ENCODE assay signal across 16 cellular contexts in the genomic region with DNA sequence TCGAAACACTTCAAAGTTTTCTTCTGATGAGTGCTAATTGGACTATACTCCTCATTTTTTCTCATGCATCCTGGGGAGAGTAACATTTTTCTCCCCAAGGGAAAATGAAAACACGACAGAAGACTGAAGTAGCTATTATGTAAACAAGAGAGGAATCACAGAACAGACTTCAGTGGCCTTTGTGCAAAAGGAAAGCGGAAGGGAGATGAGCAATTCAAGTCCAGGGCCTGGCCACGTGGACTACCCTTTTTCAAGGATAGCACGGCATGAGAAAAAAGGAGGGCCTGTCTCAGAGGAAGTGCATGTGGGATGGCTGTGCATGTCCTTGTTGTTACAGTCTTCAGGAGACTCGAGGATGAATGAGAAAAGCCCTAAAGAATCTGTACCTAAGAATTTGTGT. TPM values are rescaled to one million over a fixed set of nuclear protein-coding genes. Genes with fewer than 3 reads are reported as not detected.
DNase-seq lines count a peak whose midpoint lies in the region; ATAC-seq, FAIRE-seq and TF ChIP-seq lines count a peak whose summit lies in the region.
"Had no signal": no experiment of that assay in that cellular context is flagged by ENCODE, and none has a peak within 500 bp of the region (broad histone marks: within the 10 kb centered on the region; RNA-seq: fewer than 3 reads in every experiment).

No MANE protein-coding gene starts in this region.

- H3K4me1 ChIP-seq in GM23248 (ENCODE audit: insufficient read depth): peaks cover 27% of the 10 kb centered on the region
- no peaks in the 10 kb centered on the region for H3K4me1 ChIP-seq in K562 (replicated peaks in 1 of 2; ENCODE audit: control insufficient read depth in 2 of 2, insufficient read depth in 2 of 2, low read length in 2 of 2)
- no peaks in the 10 kb centered on the region for H3K4me1 ChIP-seq in H9 (ENCODE audit: insufficient read depth, low read length)

- H4K20me1 ChIP-seq in GM23248 (ENCODE audit: insufficient read depth) (no peaks in the 10 kb centered on the region), K562 (replicated peaks; ENCODE audit: control insufficient read depth, insufficient read depth, low read length) (no peaks in the 10 kb centered on the region), H9 (ENCODE audit: control insufficient read depth, insufficient read depth, insufficient read length) (no peaks in the 10 kb centered on the region)

- H3K4me2 ChIP-seq in GM23248 (ENCODE audit: unreplicated experiment): no peak overlapping the region
- H3K4me2 ChIP-seq in K562 (ENCODE audit: insufficient read depth, low read length): no peak overlapping the region
- no peak overlapping the region for H3K4me2 ChIP-seq in H9 (ENCODE audit: insufficient read depth, insufficient read length, low read length)

- 56 to 61% methylated on average over 6 of the region's 6 CpGs for WGBS in GM23248 (ENCODE audit: low coverage in 1 of 2, low lambda C conversion rate in 2 of 2, missing lambda C conversion rate in 2 of 2), 2 experiments
- WGBS in K562 (ENCODE audit: insufficient coverage, low coverage, missing lambda C conversion rate): 4% methylated on average over 6 of the region's 6 CpGs
- WGBS in H9 (ENCODE audit: extremely low coverage, insufficient read length, low lambda C conversion rate): no CpG with 5 or more reads among the region's 6 CpGs

- H2BK12ac ChIP-seq in H9 (ENCODE audit: insufficient read length, low read depth, low read length): no peak overlapping the region

- no peak for TF ChIP-seq RAD21 in K562 (CRISPR knock-in tag; conservative IDR thresholded peaks at IDR 0.05 in 1 of 2, IDR thresholded peaks at IDR 0.05 in 1 of 2)

- peak; percentile 56 for DNase-seq in AG04449 (ENCODE audit: low read depth, low spot score)
- peak; percentile 30 for DNase-seq in GM23248
- no peak for DNase-seq in K562 (ENCODE audit: extremely low read depth in 1 of 4, low spot score in 3 of 4)
- DNase-seq in left ventricle myocardium superior: peak; percentile 30
- no peak for DNase-seq in H9
- no peak for DNase-seq in NCI-H2029 treated with DMSO at 0.1 percent for 48 hours (lab: John Stamatoyannopoulos, UW)
- DNase-seq: activated CD4-positive, alpha-beta memory T cell treated with anti-CD3 and anti-CD28 coated beads for 36 hours; AML-193; cerebellar nuclear complex; immature natural killer cell had no signal

- no peak overlapping the region for H2AK5ac ChIP-seq in H9 (ENCODE audit: insufficient read length, low read length)

- no peak overlapping the region for H3K18ac ChIP-seq in H9 (ENCODE audit: insufficient read length, low read depth, low read length)

- H3K27me3 ChIP-seq in GM23248 (replicated peaks; ENCODE audit: insufficient read depth) (no peaks in the 10 kb centered on the region), K562 (ENCODE audit: control insufficient read depth in 2 of 2, insufficient read depth in 2 of 2, low read length in 2 of 2) (no peaks in the 10 kb centered on the region), H9 (ENCODE audit: insufficient read depth, low read length) (no peaks in the 10 kb centered on the region)

- no peak for FAIRE-seq in K562 (lab: Jason Lieb, UNC)
- FAIRE-seq: GM18507 had no signal

- no peaks in the 10 kb centered on the region for H3K36me3 Mint-ChIP-seq in H9 (ENCODE audit: insufficient read depth in 1 of 3, low read depth in 3 of 3)
- H3K36me3 Mint-ChIP-seq: activated CD4-positive, alpha-beta memory T cell treated with anti-CD3 and anti-CD28 coated beads for 36 hours; IgD-negative memory B cell had no signal

- H3K27me3 Mint-ChIP-seq in H9 (ENCODE audit: low read depth): peaks cover 1% of the 10 kb centered on the region

- H3K9ac ChIP-seq in GM23248 (no peak overlapping the region), K562 (ENCODE audit: insufficient read depth in 1 of 2, low read depth in 2 of 2, low read length in 2 of 2) (no peak overlapping the region), H9 (ENCODE audit: extremely low read depth, insufficient read length, low read length) (no peak overlapping the region)

- H3K27ac Mint-ChIP-seq in H9: no peak overlapping the region
- H3K27ac Mint-ChIP-seq: activated CD4-positive, alpha-beta memory T cell treated with anti-CD3 and anti-CD28 coated beads for 36 hours; IgD-negative memory B cell; immature natural killer cell; nephron had no signal

- in situ Hi-C loops in GM23248 (cut with MboI) (no loop called here), K562 (cut with MboI) (no loop called here)

- no peak overlapping the region for H3T11ph ChIP-seq in H9 (ENCODE audit: low read length)

- no peak overlapping the region for H2BK15ac ChIP-seq in H9 (ENCODE audit: low read depth, low read length)

- H3K56ac ChIP-seq in H9 (ENCODE audit: insufficient read length, low read depth, low read length): no peak overlapping the region

- H3K9me3 ChIP-seq in GM23248 (ENCODE audit: low read depth) (no peaks in the 10 kb centered on the region), K562 (replicated peaks; ENCODE audit: control insufficient read depth, insufficient read depth, low read depth, low read length) (no peaks in the 10 kb centered on the region), H9 (ENCODE audit: control insufficient read depth, low read depth, low read length) (no peaks in the 10 kb centered on the region)

- TF ChIP-seq CTCF in AG04449 (IDR thresholded peaks at IDR 0.05; ENCODE audit: insufficient read depth, low read length, missing control alignments): no peak
- no peak for TF ChIP-seq CTCF in K562 (IDR thresholded peaks at IDR 0.05 in 2 of 3, conservative IDR thresholded peaks at IDR 0.05 in 1 of 3; ENCODE audit: insufficient read depth in 2 of 3, low read depth in 1 of 3, low read length in 3 of 3)
- no peak for TF ChIP-seq CTCF in H9 (conservative IDR thresholded peaks at IDR 0.05)

- ATAC-seq in K562 (no peak), left ventricle myocardium superior (peak; percentile 55), GM19324 (IDR thresholded peaks at IDR 0.05; ENCODE audit: low FRiP score, unreplicated experiment) (no peak), GM19395 (IDR thresholded peaks at IDR 0.05; ENCODE audit: unreplicated experiment) (no peak)
- ATAC-seq: Panc1 had no signal

- H3K36me3 ChIP-seq in GM23248 (ENCODE audit: low read depth) (no peaks in the 10 kb centered on the region), K562 (ENCODE audit: control insufficient read depth, insufficient read depth, low read length) (no peaks in the 10 kb centered on the region)

- no peak overlapping the region for H3K4ac ChIP-seq in H9 (ENCODE audit: low read depth, low read length)

- H2BK5ac ChIP-seq in H9 (ENCODE audit: insufficient read length, low read length): no peak overlapping the region

- peaks cover 29% of the 10 kb centered on the region for H3F3A ChIP-seq in GM23248 (ENCODE audit: insufficient read depth)

- CTCF ChIA-PET in AG04449 (lab: Yijun Ruan, JAX): interaction anchor here (1.0 to 2.0 kb wide), 3 partner anchors 13 to 43 kb away, joined by 3 to 7 read pairs (median 4); no protein-coding TSS in a partner anchor
- CTCF ChIA-PET in K562 (lab: Yijun Ruan, JAX; ENCODE audit: low intra/inter-chr PET ratio): no interaction called here

- H3K27ac ChIP-seq in GM23248 (peak overlapping the region; percentile 16; the same call in 1 of the 2 replicates), K562 (ENCODE audit: extremely low read depth, low read depth, low read length) (no peak overlapping the region), H9 (ENCODE audit: insufficient read length, low read depth, low read length) (no peak overlapping the region)

- H3K79me1 ChIP-seq in H9 (ENCODE audit: insufficient read depth, low read depth, low read length, poor library complexity, severe bottlenecking): no peaks in the 10 kb centered on the region

- 0 out of 2 replicates have a peak overlapping the region, but pooled peaks have one; percentile 46 for H2AFZ ChIP-seq in GM23248
- H2AFZ ChIP-seq in K562 (ENCODE audit: low read depth, low read length): peak overlapping the region; percentile 32; the same call in 1 of the 2 replicates
- H2AFZ ChIP-seq in H9 (ENCODE audit: low read length): no peak overlapping the region

- H4K5ac ChIP-seq in H9 (ENCODE audit: insufficient read length, low read depth, low read length): no peak overlapping the region

- no peak overlapping the region for H4K8ac ChIP-seq in H9 (replicated peaks; ENCODE audit: insufficient read length, low read depth, low read length)

- H3K4me3 ChIP-seq in AG04449 (ENCODE audit: low read depth, low read length): no peak overlapping the region
- no peak overlapping the region for H3K4me3 ChIP-seq in GM23248
- H3K4me3 ChIP-seq in K562: no peak overlapping the region

- no peak for TF ChIP-seq POLR2A in K562 (conservative IDR thresholded peaks at IDR 0.05)

- H3K9me1 ChIP-seq in K562 (ENCODE audit: control insufficient read depth, insufficient read depth, low read length): no peaks in the 10 kb centered on the region

- POLR2A ChIA-PET in AG04449 (lab: Yijun Ruan, JAX): no interaction called here
- POLR2A ChIA-PET in K562 (lab: Yijun Ruan, JAX): interaction anchor here (1.1 kb wide), 1 partner anchor 36 kb away, joined by 3 read pairs; no protein-coding TSS in a partner anchor

- H3K79me2 ChIP-seq in GM23248 (ENCODE audit: insufficient read depth) (no peaks in the 10 kb centered on the region), K562 (ENCODE audit: control insufficient read depth, insufficient read depth, low read length) (no peaks in the 10 kb centered on the region), H9 (ENCODE audit: insufficient read depth, low read length) (no peaks in the 10 kb centered on the region)

- no TSS peak for BruUV-seq in K562 (replicated peaks; lab: Mats Ljungman, UMichigan)

- H3K4me3 Mint-ChIP-seq in H9: no peak overlapping the region
- H3K4me3 Mint-ChIP-seq: activated CD4-positive, alpha-beta memory T cell treated with anti-CD3 and anti-CD28 coated beads for 36 hours; IgD-negative memory B cell; immature natural killer cell; nephron had no signal

- H3K4me1 Mint-ChIP-seq in H9: no peaks in the 10 kb centered on the region
- H3K4me1 Mint-ChIP-seq: IgD-negative memory B cell, immature natural killer cell, nephron had no signal

- intact Hi-C loops in K562 (cut with micrococcal nuclease) (no loop called here), left ventricle myocardium superior (cut with micrococcal nuclease) (no loop called here)

- no peaks in the 10 kb centered on the region for H3K9me2 ChIP-seq in GM23248 (ENCODE audit: insufficient read depth)

- no peak overlapping the region for H3K23ac ChIP-seq in H9 (ENCODE audit: insufficient read length, low read depth, low read length)

- H4K91ac ChIP-seq in H9 (ENCODE audit: insufficient read length, low read depth, low read length): no peak overlapping the region

- no peak overlapping the region for H3K14ac ChIP-seq in H9 (ENCODE audit: insufficient read depth, low read length)

- no peaks in the 10 kb centered on the region for H3K23me2 ChIP-seq in H9 (ENCODE audit: insufficient read length, low read depth, low read length, poor library complexity, severe bottlenecking)

- no peak overlapping the region for H2BK20ac ChIP-seq in H9 (ENCODE audit: low read depth, low read length, poor library complexity, severe bottlenecking)

- no peak for TF ChIP-seq EP300 in K562 (IDR thresholded peaks at IDR 0.05; ENCODE audit: low read length)

- no peak overlapping the region for H2BK120ac ChIP-seq in H9 (ENCODE audit: low read depth, low read length, poor library complexity, severe bottlenecking)

- no peaks in the 10 kb centered on the region; a peak in 1 of 5 replicates for H3K9me3 Mint-ChIP-seq in H9
- H3K9me3 Mint-ChIP-seq: activated CD4-positive, alpha-beta memory T cell treated with anti-CD3 and anti-CD28 coated beads for 36 hours had no signal

RNA-seq across cellular contexts. Expression of a gene that starts 43.8 kb away (rescaled TPM):
- total RNA-seq in GM23248 (2014; rRNA removed; shearing (Covaris generic)): 3.8 and 5.9 TPM in 2 replicates
- polyA plus RNA-seq in GM23248 (2016; fragmentation: Nextera tagmentation; extraction: Ambion mirVana) (3.1 and 3.3 TPM in 2 replicates), K562 (2011; rRNA removed) (not detected in 2 replicates), K562 (2014; fragmentation: Illumina TruSeq; extraction: Trizol) (not detected in 2 replicates), K562 (2014; fragmentation: Nextera tagmentation; extraction: Ambion mirVana) (not detected), K562 (2014; rRNA removed) (not detected in 2 replicates)
- 0.09 TPM in 1 of 2 replicates, not detected in the other for total RNA-seq in K562 (2011; cell fraction: chromatin; rRNA removed; ENCODE audit: low replicate concordance)
- total RNA-seq in K562 (2011; cell fraction: nucleolus; rRNA removed): not detected in 2 replicates
- not detected in 2 replicates for total RNA-seq in K562 (2011; cell fraction: nucleoplasm; rRNA removed)
- total RNA-seq in K562 (2014; rRNA removed) (not detected in 2 replicates), K562 (2014; rRNA removed; fragmentation: Illumina TruSeq; extraction: Trizol) (not detected in 2 replicates), K562 (2015; rRNA removed; fragmentation: Illumina TruSeq; extraction: Trizol) (not detected in 2 replicates), K562 (2021) (not detected in 2 replicates), left ventricle myocardium superior (3.0 TPM), H9 (2021) (0.20 and 0.24 TPM in 2 replicates)
- 0.01 TPM in 1 of 2 replicates, not detected in the other for polyA plus RNA-seq in K562 (2011; cell fraction: cytosol; rRNA removed)
- not detected in 2 replicates for polyA plus RNA-seq in K562 (2011; cell fraction: nucleus; rRNA removed)
- polyA plus RNA-seq in K562 (2012): 0.04 TPM in 1 of 2 replicates, not detected in the other
- polyA minus RNA-seq in K562 (2011; rRNA and poly(A)+ RNA removed): 0.09 TPM in 1 of 2 replicates, not detected in the other
- not detected in 2 replicates for polyA minus RNA-seq in K562 (2011; cell fraction: cytosol; rRNA and poly(A)+ RNA removed)
- polyA minus RNA-seq in K562 (2011; cell fraction: nucleus; rRNA and poly(A)+ RNA removed): not detected in 2 replicates
- total RNA-seq: activated CD4-positive, alpha-beta memory T cell treated with anti-CD3 and anti-CD28 coated beads for 36 hours had no signal
- polyA plus RNA-seq: IgD-negative memory B cell, immature natural killer cell had no signal

Comparison
In these comparisons a context has a peak if more than half of its experiments do, and no peak if none do; other contexts are left out.
1. DNase-seq: peak in AG04449 (single experiment), GM23248 (single experiment) and left ventricle myocardium superior (single experiment); none in K562 (0 of 4), H9 (single experiment) and NCI-H2029 treated with DMSO at 0.1 percent for 48 hours (single experiment).